Comparison of ENCODE assay signal across 16 cellular contexts in genomic region chr11:132220464-132220863, GRCh38.
DNase-seq lines count a peak whose midpoint lies in the region; ATAC-seq and TF ChIP-seq lines count a peak whose summit lies in the region.
"Had no signal": no experiment of that assay in that cellular context is flagged by ENCODE, and none has a peak within 500 bp of the region (broad histone marks: within the 10 kb centered on the region; RNA-seq: fewer than 3 reads in every experiment).

No MANE protein-coding gene starts in this region.

- no peaks in the 10 kb centered on the region for H3K9me3 ChIP-seq in ascending aorta
- H3K9me3 ChIP-seq: BLaER1 treated with 17β-estradiol and CSF1 and Interleukin-3, amounts not matched to agents 10 nM and 100 nM; colonic mucosa had no signal

- H3K9me3 Mint-ChIP-seq in activated CD8-positive, alpha-beta T cell treated with anti-CD3 and anti-CD28 coated beads, Interleukin-2, amount 10 ng/mL, durations not matched to agents 7 days and 5 days (ENCODE audit: insufficient read depth) = no peaks in the 10 kb centered on the region

- no peaks in the 10 kb centered on the region for H3K36me3 Mint-ChIP-seq in activated CD8-positive, alpha-beta T cell treated with anti-CD3 and anti-CD28 coated beads, Interleukin-2, amount 10 ng/mL, durations not matched to agents 7 days and 5 days (ENCODE audit: low read depth)
- H3K36me3 Mint-ChIP-seq: activated naive CD8-positive, alpha-beta T cell had no signal

- POLR2A ChIA-PET in activated CD8-positive, alpha-beta T cell treated with anti-CD3 and anti-CD28 coated beads, Interleukin-2, amount 10 ng/mL, durations not matched to agents 7 days and 5 days (lab: Charles Lee) = no interaction called here

- peak; percentile 21; the same call in 2 of the 3 replicates for ATAC-seq in SK-N-SH treated with all-trans-retinoic acid at 6 μM for 48 hours
- no peak for ATAC-seq in HG02588 (IDR thresholded peaks at IDR 0.05; ENCODE audit: unreplicated experiment)
- ATAC-seq in activated CD8-positive, alpha-beta T cell treated with anti-CD3 and anti-CD28 coated beads, Interleukin-2, amount 10 ng/mL, durations not matched to agents 7 days and 5 days = no peak
- no peak for ATAC-seq in GM21723 (IDR thresholded peaks at IDR 0.05; ENCODE audit: unreplicated experiment)

- H3K36me3 ChIP-seq in ascending aorta = no peaks in the 10 kb centered on the region
- H3K36me3 ChIP-seq: BLaER1 treated with 17β-estradiol and CSF1 and Interleukin-3, amounts not matched to agents 10 nM and 100 nM; colonic mucosa had no signal

- no peak overlapping the region for H3K4me3 ChIP-seq in fibroblast of mammary gland (ENCODE audit: control insufficient read depth, low read depth, low read length)
- no peak overlapping the region for H3K4me3 ChIP-seq in ascending aorta
- H3K4me3 ChIP-seq: BLaER1 treated with 17β-estradiol and CSF1 and Interleukin-3, amounts not matched to agents 10 nM and 100 nM; colonic mucosa had no signal

- no peaks in the 10 kb centered on the region for H3K4me1 Mint-ChIP-seq in activated CD8-positive, alpha-beta T cell treated with anti-CD3 and anti-CD28 coated beads, Interleukin-2, amount 10 ng/mL, durations not matched to agents 7 days and 5 days (ENCODE audit: low read depth)

- DNase-seq in AG20443 (ENCODE audit: low spot score) = peak; percentile 85
- DNase-seq in fibroblast of mammary gland (ENCODE audit: low read depth) = peak; percentile 41
- peak; percentile 78 for DNase-seq in non-pigmented ciliary epithelial cell (ENCODE audit: low read depth)
- DNase-seq in ascending aorta (ENCODE audit: low spot score in 2 of 2) = no peak
- DNase-seq in activated CD8-positive, alpha-beta T cell treated with anti-CD3 and anti-CD28 coated beads, Interleukin-2, amount 10 ng/mL, durations not matched to agents 7 days and 5 days = no peak
- DNase-seq: colonic mucosa, DMS153, Kasumi-1, NCI-H2029, nucleus accumbens, T-helper 2 cell had no signal

- H3K27ac ChIP-seq in ascending aorta = no peak overlapping the region
- H3K27ac ChIP-seq: BLaER1 treated with 17β-estradiol and CSF1 and Interleukin-3, amounts not matched to agents 10 nM and 100 nM; colonic mucosa had no signal

- H3K27ac Mint-ChIP-seq in activated CD8-positive, alpha-beta T cell treated with anti-CD3 and anti-CD28 coated beads, Interleukin-2, amount 10 ng/mL, durations not matched to agents 7 days and 5 days = no peak overlapping the region
- H3K27ac Mint-ChIP-seq: activated naive CD8-positive, alpha-beta T cell had no signal

- TF ChIP-seq CTCF in fibroblast of mammary gland (conservative IDR thresholded peaks at IDR 0.05; ENCODE audit: control insufficient read depth, insufficient read depth, low read depth, low read length) (no peak), ascending aorta (IDR thresholded peaks at IDR 0.05) (no peak)

- no peaks in the 10 kb centered on the region for H3K27me3 ChIP-seq in ascending aorta
- H3K27me3 ChIP-seq: BLaER1 treated with 17β-estradiol and CSF1 and Interleukin-3, amounts not matched to agents 10 nM and 100 nM; colonic mucosa had no signal

- CTCF ChIA-PET in activated CD8-positive, alpha-beta T cell treated with anti-CD3 and anti-CD28 coated beads, Interleukin-2, amount 10 ng/mL, durations not matched to agents 7 days and 5 days (lab: Charles Lee) = no interaction called here

- H3K4me1 ChIP-seq in ascending aorta = no peaks in the 10 kb centered on the region
- H3K4me1 ChIP-seq: colonic mucosa had no signal

- intact Hi-C loops in ascending aorta (cut with DNase I) = no loop called here

- no peak overlapping the region for H3K4me3 Mint-ChIP-seq in activated CD8-positive, alpha-beta T cell treated with anti-CD3 and anti-CD28 coated beads, Interleukin-2, amount 10 ng/mL, durations not matched to agents 7 days and 5 days
- H3K4me3 Mint-ChIP-seq: activated naive CD8-positive, alpha-beta T cell had no signal

- no peaks in the 10 kb centered on the region for H3K27me3 Mint-ChIP-seq in activated CD8-positive, alpha-beta T cell treated with anti-CD3 and anti-CD28 coated beads, Interleukin-2, amount 10 ng/mL, durations not matched to agents 7 days and 5 days (ENCODE audit: low read depth)
- H3K27me3 Mint-ChIP-seq: activated naive CD8-positive, alpha-beta T cell had no signal

TF ChIP-seq in SK-N-SH treated with all-trans-retinoic acid at 6 μM for 48 hours, 23 proteins besides CTCF, POLR2A, EP300 and RAD21 (continues in another document):
- no peak for TF ChIP-seq CSRNP3 (CRISPR knock-in tag; IDR thresholded peaks at IDR 0.05)
- no peak for TF ChIP-seq ZNF70 (CRISPR knock-in tag; IDR thresholded peaks at IDR 0.05)
- TF ChIP-seq ARNTL (CRISPR knock-in tag; IDR thresholded peaks at IDR 0.05; ENCODE audit: borderline replicate concordance, low read depth) = no peak
- no peak for TF ChIP-seq ZNF565 (CRISPR knock-in tag; conservative IDR thresholded peaks at IDR 0.05; ENCODE audit: low read depth)
- no peak for TF ChIP-seq GLIS3 (CRISPR knock-in tag; IDR thresholded peaks at IDR 0.05)
- TF ChIP-seq POU6F1 (CRISPR knock-in tag; IDR thresholded peaks at IDR 0.05; ENCODE audit: borderline replicate concordance, low read depth) = no peak
- no peak for TF ChIP-seq SNAI2 (CRISPR knock-in tag; IDR thresholded peaks at IDR 0.05)
- no peak for TF ChIP-seq CREB5 (CRISPR knock-in tag; IDR thresholded peaks at IDR 0.05; ENCODE audit: low read depth)
- TF ChIP-seq CSDC2 (CRISPR knock-in tag; IDR thresholded peaks at IDR 0.05) = no peak
- no peak for TF ChIP-seq RARB (CRISPR knock-in tag; IDR thresholded peaks at IDR 0.05)
- TF ChIP-seq PATZ1 (CRISPR knock-in tag; IDR thresholded peaks at IDR 0.05; ENCODE audit: borderline replicate concordance) = no peak

Comparison
In these comparisons a context has a peak if more than half of its experiments do, and no peak if none do; other contexts are left out.
1. DNase-seq: peak in AG20443 (single experiment), fibroblast of mammary gland (single experiment) and non-pigmented ciliary epithelial cell (single experiment); none in ascending aorta (0 of 2) and activated CD8-positive, alpha-beta T cell treated with anti-CD3 and anti-CD28 coated beads, Interleukin-2, amount 10 ng/mL, durations not matched to agents 7 days and 5 days (single experiment).